ENCODE assay signal across 1 cellular context in the genomic region with DNA sequence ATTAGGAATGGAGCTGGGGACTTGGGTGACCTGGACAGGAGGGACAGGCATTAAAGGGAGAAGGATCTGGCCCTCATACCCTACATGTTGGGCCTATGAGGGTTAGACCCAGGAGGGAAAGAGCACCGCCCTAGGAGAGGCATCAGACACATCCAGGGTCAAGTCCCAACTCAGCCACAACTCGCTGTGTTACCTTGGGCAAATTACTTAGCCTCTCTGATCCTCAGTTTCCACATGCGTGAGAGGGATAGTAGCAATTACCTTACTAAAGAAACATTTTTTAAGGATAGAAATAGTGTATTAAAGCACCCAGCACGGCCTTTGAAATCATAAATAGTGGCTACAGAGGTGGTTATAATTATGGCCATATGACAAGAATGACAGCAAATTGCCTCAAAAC.
TF ChIP-seq lines count a peak whose summit lies in the region.

No MANE protein-coding gene starts in this region.

TF ChIP-seq in K562, 482 proteins besides CTCF, POLR2A, EP300 and RAD21 (continued from another document):
- TF ChIP-seq, protein P1, sequence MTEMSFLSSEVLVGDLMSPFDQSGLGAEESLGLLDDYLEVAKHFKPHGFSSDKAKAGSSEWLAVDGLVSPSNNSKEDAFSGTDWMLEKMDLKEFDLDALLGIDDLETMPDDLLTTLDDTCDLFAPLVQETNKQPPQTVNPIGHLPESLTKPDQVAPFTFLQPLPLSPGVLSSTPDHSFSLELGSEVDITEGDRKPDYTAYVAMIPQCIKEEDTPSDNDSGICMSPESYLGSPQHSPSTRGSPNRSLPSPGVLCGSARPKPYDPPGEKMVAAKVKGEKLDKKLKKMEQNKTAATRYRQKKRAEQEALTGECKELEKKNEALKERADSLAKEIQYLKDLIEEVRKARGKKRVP (CRISPR knock-in tag; IDR thresholded peaks at IDR 0.05): no peak
- TF ChIP-seq SAP30 (IDR thresholded peaks at IDR 0.05; ENCODE audit: borderline replicate concordance, insufficient read depth, low read depth, low read length, poor library complexity, severe bottlenecking): no peak
- TF ChIP-seq, protein P2, sequence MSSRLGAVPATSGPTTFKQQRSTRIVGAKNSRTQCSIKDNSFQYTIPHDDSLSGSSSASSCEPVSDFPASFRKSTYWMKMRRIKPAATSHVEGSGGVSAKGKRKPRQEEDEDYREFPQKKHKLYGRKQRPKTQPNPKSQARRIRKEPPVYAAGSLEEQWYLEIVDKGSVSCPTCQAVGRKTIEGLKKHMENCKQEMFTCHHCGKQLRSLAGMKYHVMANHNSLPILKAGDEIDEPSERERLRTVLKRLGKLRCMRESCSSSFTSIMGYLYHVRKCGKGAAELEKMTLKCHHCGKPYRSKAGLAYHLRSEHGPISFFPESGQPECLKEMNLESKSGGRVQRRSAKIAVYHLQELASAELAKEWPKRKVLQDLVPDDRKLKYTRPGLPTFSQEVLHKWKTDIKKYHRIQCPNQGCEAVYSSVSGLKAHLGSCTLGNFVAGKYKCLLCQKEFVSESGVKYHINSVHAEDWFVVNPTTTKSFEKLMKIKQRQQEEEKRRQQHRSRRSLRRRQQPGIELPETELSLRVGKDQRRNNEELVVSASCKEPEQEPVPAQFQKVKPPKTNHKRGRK (tag; IDR thresholded peaks at IDR 0.05): no peak
- TF ChIP-seq ZSCAN32 (CRISPR knock-in tag; IDR thresholded peaks at IDR 0.05): no peak
- no peak for TF ChIP-seq TCF3 (CRISPR knock-in tag; IDR thresholded peaks at IDR 0.05)
- no peak for TF ChIP-seq ZNF253 (CRISPR knock-in tag; conservative IDR thresholded peaks at IDR 0.05)
- no peak for TF ChIP-seq XRCC4 (IDR thresholded peaks at IDR 0.05; ENCODE audit: extremely low read depth, insufficient read depth, insufficient read length)
TF ChIP-seq in K562: peak in this region for 15.
